Comparison of ENCODE assay signal across 16 cellular contexts in genomic region chr2:236939751-236940229, GRCh38.
DNase-seq lines count a peak whose midpoint lies in the region; TF ChIP-seq lines count a peak whose summit lies in the region.
"Had no signal": no experiment of that assay in that cellular context is flagged by ENCODE, and none has a peak within 500 bp of the region (broad histone marks: within the 10 kb centered on the region; RNA-seq: fewer than 3 reads in every experiment).

No MANE protein-coding gene starts in this region.

- DNase-seq in NCI-H1417 (lab: John Stamatoyannopoulos, UW) (peak; percentile 19 to 64 (median 58)), NCI-H1417 treated with DMSO at 0.1 percent for 48 hours (lab: John Stamatoyannopoulos, UW) (no peak), NCI-H748 treated with DMSO at 0.1 percent for 48 hours (lab: John Stamatoyannopoulos, UW) (peak; percentile 78), fibroblast of the aortic adventitia (ENCODE audit: low read depth) (peak; percentile 14), smooth muscle cell (lab: John Stamatoyannopoulos, UW; ENCODE audit: unreplicated experiment) (no peak), HT-29 (ENCODE audit: low spot score) (no peak), amygdala (lab: John Stamatoyannopoulos, UW) (no peak), NCI-H1092 treated with DMSO at 0.1 percent for 48 hours (lab: John Stamatoyannopoulos, UW) (no peak)
- DNase-seq: activated CD4-positive, alpha-beta T cell treated with anti-CD3 and anti-CD28 coated beads, Interleukin-2, amount 50 U/mL, for 48 hours; activated naive CD4-positive, alpha-beta T cell treated with anti-CD3 and anti-CD28 coated beads, Interleukin-2, amount 50 U/mL, for 16 hours; kidney; natural killer cell; thyroid gland had no signal

- no peak overlapping the region for H2AFZ ChIP-seq in smooth muscle cell (ENCODE audit: low read depth)

- H3K36me3 ChIP-seq in smooth muscle cell (ENCODE audit: low read depth), result no peaks in the 10 kb centered on the region
- H3K36me3 ChIP-seq: thyroid gland had no signal

- no peaks in the 10 kb centered on the region for H3K79me2 ChIP-seq in smooth muscle cell (ENCODE audit: low read depth)

- no peak overlapping the region for H3K27ac ChIP-seq in smooth muscle cell (ENCODE audit: low read depth)
- H3K27ac ChIP-seq: 22Rv1, coronary artery, skin epidermis, thyroid gland had no signal

- H3K4me3 ChIP-seq in fibroblast of the aortic adventitia (ENCODE audit: low read depth, low read length) (no peak overlapping the region), smooth muscle cell (no peak overlapping the region)
- H3K4me3 ChIP-seq: coronary artery, skin epidermis, thyroid gland had no signal

- H3K4me1 ChIP-seq in smooth muscle cell (ENCODE audit: low read depth), result no peaks in the 10 kb centered on the region

- 40% methylated on average over 11 of the region's 11 CpGs for WGBS in smooth muscle cell (ENCODE audit: low lambda C conversion rate)

- H3K4me2 ChIP-seq in smooth muscle cell, result peak overlapping the region; percentile 45

- no peak overlapping the region for H3K9ac ChIP-seq in smooth muscle cell (ENCODE audit: low read depth)

- no peaks in the 10 kb centered on the region for H3K27me3 ChIP-seq in smooth muscle cell (ENCODE audit: low read depth)
- H3K27me3 ChIP-seq: thyroid gland had no signal

- no peaks in the 10 kb centered on the region for H3K9me3 ChIP-seq in smooth muscle cell (replicated peaks; ENCODE audit: low read depth)
- H3K9me3 ChIP-seq: thyroid gland had no signal

- no peaks in the 10 kb centered on the region for H3F3A ChIP-seq in smooth muscle cell (ENCODE audit: low read depth)

- TF ChIP-seq CTCF in fibroblast of the aortic adventitia (IDR thresholded peaks at IDR 0.05; ENCODE audit: insufficient read depth, low read length) (no peak), smooth muscle cell (IDR thresholded peaks at IDR 0.05; ENCODE audit: borderline replicate concordance, insufficient read depth, poor library complexity, severe bottlenecking) (no peak)

- no peaks in the 10 kb centered on the region for H4K20me1 ChIP-seq in smooth muscle cell (ENCODE audit: low read depth)

Comparison
In these comparisons a context has a peak if more than half of its experiments do, and no peak if none do; other contexts are left out.
1. DNase-seq: peak in NCI-H1417 (3 of 3), NCI-H748 treated with DMSO at 0.1 percent for 48 hours (single experiment) and fibroblast of the aortic adventitia (single experiment); none in NCI-H1417 treated with DMSO at 0.1 percent for 48 hours (single experiment), smooth muscle cell (single experiment), HT-29 (single experiment), amygdala (0 of 56) and NCI-H1092 treated with DMSO at 0.1 percent for 48 hours (single experiment).